Comparison of ENCODE assay signal across 12 cellular contexts in the genomic region with DNA sequence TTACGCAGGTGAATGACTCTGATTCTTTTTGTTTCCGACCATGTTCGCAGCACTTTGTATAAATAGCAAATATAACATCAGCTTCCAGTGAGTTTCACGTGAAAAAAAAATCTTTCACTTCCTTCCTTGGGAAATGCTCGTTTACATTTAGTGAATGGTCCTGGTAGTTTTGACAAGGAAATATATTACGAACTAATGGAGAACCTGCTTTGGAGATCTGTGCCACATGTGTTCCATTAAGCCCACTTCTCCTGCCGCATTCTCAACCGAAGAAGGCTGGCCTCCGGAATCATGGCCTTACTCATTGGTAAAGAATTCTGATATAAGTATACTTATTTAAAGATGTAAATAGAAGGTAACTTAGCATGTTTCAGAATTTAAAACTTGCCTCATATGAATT. TPM values are rescaled to one million over a fixed set of nuclear protein-coding genes. Genes with fewer than 3 reads are reported as not detected.
DNase-seq lines count a peak whose midpoint lies in the region; ATAC-seq, FAIRE-seq and TF ChIP-seq lines count a peak whose summit lies in the region.
"Had no signal": no experiment of that assay in that cellular context is flagged by ENCODE, and none has a peak within 500 bp of the region (broad histone marks: within the 10 kb centered on the region; RNA-seq: fewer than 3 reads in every experiment).

No MANE protein-coding gene starts in this region.

- no peaks in the 10 kb centered on the region for H3K9me3 ChIP-seq in breast epithelium
- H3K9me3 ChIP-seq in keratinocyte (ENCODE audit: control insufficient read depth, low read depth, low read length), result no peaks in the 10 kb centered on the region
- H3K9me3 ChIP-seq in subcutaneous abdominal adipose tissue (ENCODE audit: control insufficient read depth in 5 of 5, low read length in 5 of 5), result no peaks in the 10 kb centered on the region
- no peaks in the 10 kb centered on the region for H3K9me3 ChIP-seq in gastrocnemius medialis

- peak overlapping the region; percentile 79 for H3K4me3 Mint-ChIP-seq in MCF 10A (ENCODE audit: unreplicated experiment)
- peak overlapping the region; percentile 71 for H3K4me3 Mint-ChIP-seq in activated naive CD8-positive, alpha-beta T cell treated with anti-CD3 and anti-CD28 coated beads, Interleukin-2, amount 50 U/mL, for 24 hours

- H3K9ac ChIP-seq in keratinocyte (ENCODE audit: control insufficient read depth, extremely low read depth, insufficient read depth, low read length) (no peak overlapping the region), subcutaneous abdominal adipose tissue (ENCODE audit: low read length in 5 of 5) (peak overlapping the region; percentile 32 to 84 (median 82))

- H3K4me3 ChIP-seq in breast epithelium (peak overlapping the region in 1 of 3 donors; percentile 96), keratinocyte (ENCODE audit: control insufficient read depth in 2 of 3, extremely low read depth in 1 of 3, insufficient read depth in 2 of 3, low read depth in 1 of 3, low read length in 3 of 3) (no peak overlapping the region), subcutaneous abdominal adipose tissue (ENCODE audit: low read depth in 1 of 5, low read length in 5 of 5) (peak overlapping the region; percentile 63 to 76 (median 65)), gastrocnemius medialis (peak overlapping the region in 1 of 4 donors; percentile 64)

- H3K4me1 Mint-ChIP-seq in MCF 10A (ENCODE audit: insufficient read depth, unreplicated experiment), result peaks cover 10% of the 10 kb centered on the region
- H3K4me1 Mint-ChIP-seq in activated naive CD8-positive, alpha-beta T cell treated with anti-CD3 and anti-CD28 coated beads, Interleukin-2, amount 50 U/mL, for 24 hours, result peaks cover 45% of the 10 kb centered on the region

- DNase-seq in MCF 10A (ENCODE audit: unreplicated experiment), result no peak
- no peak for DNase-seq in breast epithelium (ENCODE audit: low spot score in 2 of 2)
- no peak for DNase-seq in activated naive CD8-positive, alpha-beta T cell treated with anti-CD3 and anti-CD28 coated beads, Interleukin-2, amount 50 U/mL, for 24 hours
- DNase-seq in keratinocyte (ENCODE audit: low read depth, low spot score), result no peak
- DNase-seq in HuH-7 (ENCODE audit: low spot score), result no peak
- no peak for DNase-seq in gastrocnemius medialis
- DNase-seq: activated CD8-positive, alpha-beta memory T cell treated with anti-CD3 and anti-CD28 coated beads, Interleukin-2, amount 50 U/mL, for 48 hours; COR-L47; KBM-7 had no signal

- no TSS peak for BruUV-seq in MCF 10A (replicated peaks; lab: Mats Ljungman, UMichigan)

- peaks cover 38% of the 10 kb centered on the region for H3K36me3 Mint-ChIP-seq in MCF 10A (ENCODE audit: insufficient read depth, unreplicated experiment)
- H3K36me3 Mint-ChIP-seq in activated naive CD8-positive, alpha-beta T cell treated with anti-CD3 and anti-CD28 coated beads, Interleukin-2, amount 50 U/mL, for 24 hours (ENCODE audit: low read depth), result peaks cover 46% of the 10 kb centered on the region

- in situ Hi-C loops in gastrocnemius medialis (cut with MboI; ENCODE audit: low sequenced_read_pairs in 4 of 4), result no loop called here

- intact Hi-C loops in MCF 10A (cut with micrococcal nuclease), result no loop called here
- intact Hi-C loops in breast epithelium (cut with DNase I; ENCODE audit: low total_unique reads), result no loop called here
- intact Hi-C loops in gastrocnemius medialis (cut with DNase I; ENCODE audit: low total_unique reads), result loop anchor here (10.0 kb wide), 1 partner anchor 369 kb away; a partner anchor contains a TSS

- H3K36me3 ChIP-seq in breast epithelium, result no peaks in the 10 kb centered on the region
- peaks cover 22 to 30% of the 10 kb centered on the region in 2 experiments for H3K36me3 ChIP-seq in keratinocyte (ENCODE audit: control insufficient read depth in 2 of 2, extremely low read depth in 1 of 2, insufficient read depth in 2 of 2, low read length in 2 of 2)
- peaks cover 4 to 31% (median 25%) of the 10 kb centered on the region in 5 donors for H3K36me3 ChIP-seq in subcutaneous abdominal adipose tissue (ENCODE audit: control insufficient read depth in 5 of 5, insufficient read depth in 5 of 5, low read length in 5 of 5)
- H3K36me3 ChIP-seq in gastrocnemius medialis, result peaks cover 0 to 18% of the 10 kb centered on the region in 2 donors

- no peaks in the 10 kb centered on the region for H3K27me3 Mint-ChIP-seq in MCF 10A (ENCODE audit: insufficient read depth, unreplicated experiment)
- peaks cover 8% of the 10 kb centered on the region for H3K27me3 Mint-ChIP-seq in activated naive CD8-positive, alpha-beta T cell treated with anti-CD3 and anti-CD28 coated beads, Interleukin-2, amount 50 U/mL, for 24 hours

- peak overlapping the region; percentile 94 for H3K4me2 ChIP-seq in keratinocyte (ENCODE audit: control insufficient read depth, extremely low read depth, insufficient read depth, low read depth, low read length)

- no peaks in the 10 kb centered on the region for H3K9me1 ChIP-seq in keratinocyte (ENCODE audit: control insufficient read depth, extremely low read depth, insufficient read depth, low read length)

- no peaks in the 10 kb centered on the region for H3K27me3 ChIP-seq in breast epithelium
- H3K27me3 ChIP-seq in keratinocyte (ENCODE audit: control insufficient read depth, extremely low read depth, insufficient read depth, low read length), result no peaks in the 10 kb centered on the region
- H3K27me3 ChIP-seq in subcutaneous abdominal adipose tissue (ENCODE audit: control insufficient read depth in 5 of 5, insufficient read depth in 4 of 5, low read length in 5 of 5), result no peaks in the 10 kb centered on the region
- H3K27me3 ChIP-seq in gastrocnemius medialis, result no peaks in the 10 kb centered on the region
- H3K27me3 ChIP-seq: foreskin keratinocyte had no signal

- dilution Hi-C loops in keratinocyte (cut with MboI; ENCODE audit: extremely low pct_ligation_motif_present, low sequenced_read_pairs), result no loop called here

- TF ChIP-seq CTCF in MCF 10A (IDR thresholded peaks at IDR 0.05; ENCODE audit: unreplicated experiment) (no peak), breast epithelium (IDR thresholded peaks at IDR 0.05) (no peak), keratinocyte (optimal IDR thresholded peaks at IDR 0.05 in 1 of 3, IDR thresholded peaks at IDR 0.05 in 1 of 3, conservative IDR thresholded peaks at IDR 0.05 in 1 of 3; ENCODE audit: extremely low read depth in 1 of 3, insufficient read depth in 2 of 3, low read length in 3 of 3) (no peak), gastrocnemius medialis (IDR thresholded peaks at IDR 0.05 in 4 of 5, conservative IDR thresholded peaks at IDR 0.05 in 1 of 5) (no peak)

- TF ChIP-seq POLR2A in breast epithelium (IDR thresholded peaks at IDR 0.05) (no peak), gastrocnemius medialis (IDR thresholded peaks at IDR 0.05) (no peak)

- POLR2A ChIA-PET in MCF 10A (lab: Yijun Ruan, JAX), result interaction anchor here (0.8 to 1.8 kb wide), 7 partner anchors 9 to 108 kb away, joined by 3 to 7 read pairs (median 4); a partner anchor contains a TSS

- peaks cover 5% of the 10 kb centered on the region for H4K20me1 ChIP-seq in keratinocyte (ENCODE audit: control insufficient read depth, extremely low read depth, insufficient read depth, low read length)

- no peaks in the 10 kb centered on the region for H3K9me3 Mint-ChIP-seq in MCF 10A (ENCODE audit: unreplicated experiment)
- H3K9me3 Mint-ChIP-seq in activated naive CD8-positive, alpha-beta T cell treated with anti-CD3 and anti-CD28 coated beads, Interleukin-2, amount 50 U/mL, for 24 hours, result peaks cover 3% of the 10 kb centered on the region

- no peak overlapping the region for H2AFZ ChIP-seq in keratinocyte (ENCODE audit: control insufficient read depth, low read length)

- CTCF ChIA-PET in MCF 10A (lab: Yijun Ruan, JAX), result no interaction called here

- H3K27ac ChIP-seq in breast epithelium (no peak overlapping the region), keratinocyte (ENCODE audit: control insufficient read depth, insufficient read depth, low read length) (no peak overlapping the region), subcutaneous abdominal adipose tissue (ENCODE audit: low read depth, low read length) (no peak overlapping the region), gastrocnemius medialis (no peak overlapping the region)

- peak overlapping the region; percentile 95 for H3K27ac Mint-ChIP-seq in MCF 10A (ENCODE audit: low read depth, unreplicated experiment)
- no peak overlapping the region for H3K27ac Mint-ChIP-seq in activated naive CD8-positive, alpha-beta T cell treated with anti-CD3 and anti-CD28 coated beads, Interleukin-2, amount 50 U/mL, for 24 hours

- H3K4me1 ChIP-seq in breast epithelium, result peaks cover 0 to 2% of the 10 kb centered on the region in 2 donors
- peaks cover 18% of the 10 kb centered on the region for H3K4me1 ChIP-seq in keratinocyte (ENCODE audit: control insufficient read depth, extremely low read depth, insufficient read depth, low read length)
- H3K4me1 ChIP-seq in subcutaneous abdominal adipose tissue (ENCODE audit: control insufficient read depth in 5 of 5, insufficient read depth in 5 of 5, low read length in 5 of 5), result peaks cover 7 to 42% (median 42%) of the 10 kb centered on the region in 5 donors
- peaks cover 30 to 33% of the 10 kb centered on the region in 2 donors for H3K4me1 ChIP-seq in gastrocnemius medialis

- H3K79me2 ChIP-seq in keratinocyte (ENCODE audit: control insufficient read depth, insufficient read depth, low read length), result peaks cover 69% of the 10 kb centered on the region

- ATAC-seq in activated naive CD8-positive, alpha-beta T cell treated with anti-CD3 and anti-CD28 coated beads, Interleukin-2, amount 50 U/mL, for 24 hours, result no peak
- ATAC-seq in gastrocnemius medialis (no peak), GM18868 (IDR thresholded peaks at IDR 0.05; ENCODE audit: unreplicated experiment) (no peak)
- ATAC-seq: foreskin keratinocyte had no signal

- no peak for FAIRE-seq in keratinocyte (lab: Jason Lieb, UNC)

RNA-seq across cellular contexts. Expression of a gene that starts 3.6 kb away (rescaled TPM):
- 21.8 and 26.3 TPM in 2 replicates for total RNA-seq in MCF 10A (2022)
- total RNA-seq in breast epithelium, result 10 to 100 TPM in 2 of 3 donors, 1 to 10 TPM in 1; 9.6 to 13.8 (median 10.8) TPM
- polyA plus RNA-seq in keratinocyte, result 5.5 to 6.7 TPM (median 6.5 TPM) in 3 replicates
- polyA plus RNA-seq in keratinocyte (2011; ENCODE audit: low read depth), result 3.3 TPM
- polyA plus RNA-seq in keratinocyte (2011; cell fraction: cytosol; rRNA removed), result 5.1 and 5.2 TPM in 2 replicates
- polyA plus RNA-seq in keratinocyte (2011; cell fraction: nucleus; rRNA removed), result 29.2 and 33.5 TPM in 2 replicates
- 6.5 and 6.7 TPM in 2 replicates for polyA plus RNA-seq in keratinocyte (2012; ENCODE audit: low replicate concordance)
- polyA minus RNA-seq in keratinocyte, result 9.6 to 16.1 TPM (median 10.0 TPM) in 3 replicates
- 4.6 TPM for polyA minus RNA-seq in keratinocyte (2011; cell fraction: cytosol; rRNA and poly(A)+ RNA removed)
- polyA minus RNA-seq in keratinocyte (2011; cell fraction: nucleus; rRNA and poly(A)+ RNA removed), result 13.4 and 21.2 TPM in 2 replicates
- 10 to 100 TPM in 1 of 4 donors, 1 to 10 TPM in 3; 7.0 to 10.7 (median 8.7) TPM for total RNA-seq in gastrocnemius medialis

RNA-seq across cellular contexts. Expression of a gene that starts 3.9 kb away (rescaled TPM):
- total RNA-seq in MCF 10A (2022), result 18.6 and 19.7 TPM in 2 replicates
- total RNA-seq in breast epithelium, result 10 to 100 TPM; 17.0 to 30.1 (median 23.9) TPM
- 3.4 to 5.4 TPM (median 4.3 TPM) in 3 replicates for polyA plus RNA-seq in keratinocyte
- 7.1 TPM for polyA plus RNA-seq in keratinocyte (2011; ENCODE audit: low read depth)
- polyA plus RNA-seq in keratinocyte (2011; cell fraction: cytosol; rRNA removed), result 1.7 and 2.4 TPM in 2 replicates
- 15.4 and 18.3 TPM in 2 replicates for polyA plus RNA-seq in keratinocyte (2011; cell fraction: nucleus; rRNA removed)
- polyA plus RNA-seq in keratinocyte (2012; ENCODE audit: low replicate concordance), result 4.8 and 8.3 TPM in 2 replicates
- 7.6 to 15.8 TPM (median 14.0 TPM) in 3 replicates for polyA minus RNA-seq in keratinocyte
- polyA minus RNA-seq in keratinocyte (2011; cell fraction: cytosol; rRNA and poly(A)+ RNA removed), result 3.1 TPM
- 10.4 and 12.9 TPM in 2 replicates for polyA minus RNA-seq in keratinocyte (2011; cell fraction: nucleus; rRNA and poly(A)+ RNA removed)
- 1 to 10 TPM; 3.4 to 5.2 (median 4.8) TPM for total RNA-seq in gastrocnemius medialis

Comparison
In these comparisons a context has a peak if more than half of its experiments do, and no peak if none do; other contexts are left out.
1. H3K4me3 ChIP-seq: peak in subcutaneous abdominal adipose tissue (5 of 5); none in keratinocyte (0 of 3).